11 cellular contexts compared by ENCODE assay signal in genomic region chr17:68515238-68515637, GRCh38. TPM values are rescaled to one million over a fixed set of nuclear protein-coding genes. Genes with fewer than 3 reads are reported as not detected.
DNase-seq lines count a peak whose midpoint lies in the region; ATAC-seq, FAIRE-seq and TF ChIP-seq lines count a peak whose summit lies in the region.
"Had no signal": no experiment of that assay in that cellular context is flagged by ENCODE, and none has a peak within 500 bp of the region (broad histone marks: within the 10 kb centered on the region; RNA-seq: fewer than 3 reads in every experiment).

No MANE protein-coding gene starts in this region.

- no peak for FAIRE-seq in small intestine (lab: Jason Lieb, UNC)

- ATAC-seq in heart right ventricle: no peak
- ATAC-seq in natural killer cell treated with Interleukin-12 subunit alpha and Interleukin-12 subunit beta and Interleukin-15 and Interleukin-18, amount 100 ng/mL, for 72 hours: no peak
- no peak for ATAC-seq in GM21528 (IDR thresholded peaks at IDR 0.05; ENCODE audit: low FRiP score, unreplicated experiment)
- ATAC-seq in GM19455 (IDR thresholded peaks at IDR 0.05; ENCODE audit: unreplicated experiment): no peak

- TF ChIP-seq POLR2A in vagina (IDR thresholded peaks at IDR 0.05): no peak

- H3K27ac ChIP-seq in heart right ventricle (peak overlapping the region; percentile 26 to 100 (median 99)), vagina (peak overlapping the region; percentile 99), small intestine (ENCODE audit: low read depth in 1 of 2, low read length in 1 of 2) (no peak overlapping the region)

- peaks cover 52% of the 10 kb centered on the region for H3K4me1 Mint-ChIP-seq in endothelial cell (ENCODE audit: unreplicated experiment)
- peaks cover 65 to 75% of the 10 kb centered on the region in 2 donors for H3K4me1 Mint-ChIP-seq in natural killer cell treated with Interleukin-12 subunit alpha and Interleukin-12 subunit beta and Interleukin-15 and Interleukin-18, amount 100 ng/mL, for 72 hours (ENCODE audit: low read depth in 2 of 2)

- H3K4me1 ChIP-seq in heart right ventricle (peaks cover 5 to 80% (median 71%) of the 10 kb centered on the region in 9 donors), vagina (peaks cover 61% of the 10 kb centered on the region), small intestine (ENCODE audit: control insufficient read depth in 2 of 2, insufficient read depth in 1 of 2, low read depth in 1 of 2, low read length in 1 of 2) (peaks cover 2 to 3% of the 10 kb centered on the region in 2 donors)

- peak overlapping the region; percentile 100 for H3K27ac Mint-ChIP-seq in endothelial cell (ENCODE audit: unreplicated experiment)
- H3K27ac Mint-ChIP-seq in natural killer cell treated with Interleukin-12 subunit alpha and Interleukin-12 subunit beta and Interleukin-15 and Interleukin-18, amount 100 ng/mL, for 72 hours: peak overlapping the region in 1 of 2 donors; percentile 99

- peak overlapping the region; percentile 100 for H3K4me3 Mint-ChIP-seq in endothelial cell (ENCODE audit: unreplicated experiment)
- H3K4me3 Mint-ChIP-seq in natural killer cell treated with Interleukin-12 subunit alpha and Interleukin-12 subunit beta and Interleukin-15 and Interleukin-18, amount 100 ng/mL, for 72 hours: peak overlapping the region; percentile 99

- DNase-seq in heart right ventricle (no peak), cardiac septum (ENCODE audit: low spot score) (no peak), endothelial cell (ENCODE audit: low spot score) (no peak), vagina (ENCODE audit: extremely low spot score in 2 of 2) (no peak), small intestine (no peak)
- no peak for DNase-seq in natural killer cell treated with Interleukin-12 subunit alpha and Interleukin-12 subunit beta and Interleukin-15 and Interleukin-18, amount 100 ng/mL, for 72 hours (ENCODE audit: low spot score)
- DNase-seq: activated CD4-positive, CD25-positive, alpha-beta regulatory T cell; COR-L47; NCI-H146 had no signal

- WGBS in heart right ventricle, 2 donors: 14 to 22% methylated on average over 8 of the region's 8 CpGs
- WGBS in small intestine, 3 donors: 67 to 87% (median 85%) methylated on average over 8 of the region's 8 CpGs

- H3K9me3 Mint-ChIP-seq in endothelial cell (ENCODE audit: unreplicated experiment): no peaks in the 10 kb centered on the region
- H3K9me3 Mint-ChIP-seq in natural killer cell treated with Interleukin-12 subunit alpha and Interleukin-12 subunit beta and Interleukin-15 and Interleukin-18, amount 100 ng/mL, for 72 hours: no peaks in the 10 kb centered on the region

- no peaks in the 10 kb centered on the region for H3K27me3 ChIP-seq in heart right ventricle
- no peaks in the 10 kb centered on the region for H3K27me3 ChIP-seq in vagina
- H3K27me3 ChIP-seq in small intestine (ENCODE audit: control insufficient read depth in 2 of 2, insufficient read depth in 2 of 2, low read length in 2 of 2): no peaks in the 10 kb centered on the region

- TF ChIP-seq CTCF in heart right ventricle (IDR thresholded peaks at IDR 0.05) (no peak), endothelial cell (IDR thresholded peaks at IDR 0.05; ENCODE audit: unreplicated experiment) (no peak), vagina (IDR thresholded peaks at IDR 0.05) (no peak)

- peaks cover 56% of the 10 kb centered on the region for H3K36me3 Mint-ChIP-seq in endothelial cell (ENCODE audit: low read depth, unreplicated experiment)
- peaks cover 36% of the 10 kb centered on the region for H3K36me3 Mint-ChIP-seq in natural killer cell treated with Interleukin-12 subunit alpha and Interleukin-12 subunit beta and Interleukin-15 and Interleukin-18, amount 100 ng/mL, for 72 hours

- peaks cover 22% of the 10 kb centered on the region for H3K27me3 Mint-ChIP-seq in endothelial cell (ENCODE audit: unreplicated experiment)
- H3K27me3 Mint-ChIP-seq in natural killer cell treated with Interleukin-12 subunit alpha and Interleukin-12 subunit beta and Interleukin-15 and Interleukin-18, amount 100 ng/mL, for 72 hours: no peaks in the 10 kb centered on the region

- intact Hi-C loops in heart right ventricle (cut with DNase I) (no loop called here), cardiac septum (cut with DNase I) (no loop called here), vagina (cut with DNase I) (no loop called here)

- H3K36me3 ChIP-seq in heart right ventricle (peaks cover 0 to 54% (median 20%) of the 10 kb centered on the region in 9 donors), vagina (peaks cover 0 to 24% of the 10 kb centered on the region in 2 donors), small intestine (ENCODE audit: control insufficient read depth in 2 of 2, insufficient read depth in 2 of 2, low read length in 2 of 2) (peaks cover 3 to 6% of the 10 kb centered on the region in 2 donors)

- H3K4me3 ChIP-seq in heart right ventricle (peak overlapping the region in 9 of 10 donors; percentile 65 to 90 (median 81)), vagina (peak overlapping the region; percentile 71 to 82), small intestine (ENCODE audit: low read depth in 1 of 2, low read length in 2 of 2) (no peak overlapping the region)

- H3K9me3 ChIP-seq in heart right ventricle (no peaks in the 10 kb centered on the region), vagina (no peaks in the 10 kb centered on the region), small intestine (ENCODE audit: control insufficient read depth, low read depth) (no peaks in the 10 kb centered on the region)

RNA-seq across cellular contexts. Expression of gene PRKAR1A, which starts 3.0 kb away (rescaled TPM):
- total RNA-seq in heart right ventricle (1,000 to 10,000 TPM in 5 of 10 donors, 100 to 1,000 TPM in 5; 609 to 1,378 (median 974) TPM), cardiac septum (967 TPM), endothelial cell (ENCODE audit: unreplicated experiment) (248 TPM), vagina (186 TPM)
- polyA plus RNA-seq in heart right ventricle (100 to 1,000 TPM; 170 to 489 TPM), small intestine (10 to 100 TPM; 22.4 to 61.6 (median 32.7) TPM)
- 100 to 1,000 TPM; 154 to 230 TPM for total RNA-seq in natural killer cell treated with Interleukin-12 subunit alpha and Interleukin-12 subunit beta and Interleukin-15 and Interleukin-18, amount 100 ng/mL, for 72 hours

RNA-seq across cellular contexts. Expression of gene WIPI1, which starts 57.9 kb away (rescaled TPM):
- 100 to 1,000 TPM in 7 of 10 donors, 10 to 100 TPM in 3; 58.6 to 201 (median 122) TPM for total RNA-seq in heart right ventricle
- polyA plus RNA-seq in heart right ventricle: 10 to 100 TPM; 46.6 to 90.4 TPM
- 148 TPM for total RNA-seq in cardiac septum
- total RNA-seq in endothelial cell (ENCODE audit: unreplicated experiment): 98.0 TPM
- 10 to 100 TPM; 26.5 to 39.1 TPM for total RNA-seq in natural killer cell treated with Interleukin-12 subunit alpha and Interleukin-12 subunit beta and Interleukin-15 and Interleukin-18, amount 100 ng/mL, for 72 hours
- total RNA-seq in vagina: 37.3 TPM
- polyA plus RNA-seq in small intestine: 10 to 100 TPM; 11.6 to 21.6 (median 18.1) TPM

Comparison
In these comparisons a context has a peak if more than half of its experiments do, and no peak if none do; other contexts are left out.
1. H3K27ac ChIP-seq: peak in heart right ventricle (10 of 10) and vagina (single experiment); none in small intestine (0 of 2).
2. H3K4me3 ChIP-seq: peak in heart right ventricle (9 of 10) and vagina (2 of 2); none in small intestine (0 of 2).